17 cellular contexts compared by ENCODE assay signal in the genomic region with DNA sequence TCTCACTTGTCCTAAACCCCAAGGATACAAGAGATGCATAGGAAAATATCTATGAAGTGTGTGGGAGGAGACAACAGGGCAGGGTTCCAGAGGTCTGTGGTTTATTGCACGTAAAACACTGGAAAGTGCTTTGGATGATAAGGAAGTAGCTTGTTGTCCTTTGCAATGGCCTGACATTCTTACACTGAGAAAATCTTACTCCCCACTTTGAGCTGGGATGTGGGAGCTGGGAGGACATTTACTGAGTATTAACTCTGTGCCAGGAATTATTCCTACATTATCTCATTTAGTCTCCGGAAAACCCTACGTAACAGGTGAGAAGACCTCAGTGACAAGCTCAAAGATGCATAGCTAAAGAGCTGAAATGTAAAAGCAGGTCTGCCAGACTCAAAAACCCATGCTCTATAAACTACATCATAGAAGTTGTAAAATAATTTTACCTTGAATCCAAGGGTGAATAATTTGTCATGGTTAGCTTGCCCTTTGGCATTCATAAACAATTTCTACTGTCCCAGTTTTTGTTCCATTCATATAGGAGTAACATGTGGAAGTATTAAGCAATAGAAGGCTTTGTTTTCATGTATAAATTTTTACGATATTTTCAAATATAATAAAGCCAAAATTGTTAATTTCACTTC. TPM values are rescaled to one million over a fixed set of nuclear protein-coding genes. Genes with fewer than 3 reads are reported as not detected.
DNase-seq lines count a peak whose midpoint lies in the region; ATAC-seq, FAIRE-seq and TF ChIP-seq lines count a peak whose summit lies in the region.
"Had no signal": no experiment of that assay in that cellular context is flagged by ENCODE, and none has a peak within 500 bp of the region (broad histone marks: within the 10 kb centered on the region; RNA-seq: fewer than 3 reads in every experiment).

No MANE protein-coding gene starts in this region.

- no peak overlapping the region for H4K91ac ChIP-seq in trophoblast cell (ENCODE audit: low read depth, low read length)

- no peaks in the 10 kb centered on the region for H3K27me3 ChIP-seq in GM23248 (replicated peaks; ENCODE audit: insufficient read depth)
- no peaks in the 10 kb centered on the region for H3K27me3 ChIP-seq in K562 (ENCODE audit: control insufficient read depth in 2 of 2, insufficient read depth in 2 of 2, low read length in 2 of 2)
- H3K27me3 ChIP-seq in trophoblast cell (ENCODE audit: insufficient read depth, low read length): no peaks in the 10 kb centered on the region
- H3K27me3 ChIP-seq in right cardiac atrium (ENCODE audit: control insufficient read depth, insufficient read depth): no peaks in the 10 kb centered on the region
- H3K27me3 ChIP-seq: BE2C, pancreas had no signal

- DNase-seq in GM23248 (peak; percentile 48), NCI-H226 (peak; percentile 95), K562 (ENCODE audit: extremely low read depth in 1 of 4, low spot score in 3 of 4) (peak in 1 of 4 experiments; percentile 7), non-pigmented ciliary epithelial cell (ENCODE audit: low read depth) (peak; percentile 56), trophoblast cell (no peak), right cardiac atrium (no peak)
- DNase-seq: activated CD4-positive, alpha-beta T cell treated with anti-CD3 and anti-CD28 coated beads, Interleukin-2, amount 50 U/mL, for 4 hours; activated T-cell treated with anti-CD3 and anti-CD28 coated beads, Interleukin-2, amount 50 U/mL, for 1 hour; BE2C; caudate nucleus; effector CD8-positive, alpha-beta T cell; left ventricle myocardium inferior; NCI-H146; pancreas had no signal

- no peak overlapping the region for H3K14ac ChIP-seq in trophoblast cell (ENCODE audit: low read length)

- no peak overlapping the region for H2AK5ac ChIP-seq in trophoblast cell (ENCODE audit: low read length)

- no peak for TF ChIP-seq RAD21 in K562 (CRISPR knock-in tag; conservative IDR thresholded peaks at IDR 0.05 in 1 of 2, IDR thresholded peaks at IDR 0.05 in 1 of 2)

- H4K12ac ChIP-seq in trophoblast cell (ENCODE audit: low read depth, low read length): no peak overlapping the region

- H4K20me1 ChIP-seq in GM23248 (ENCODE audit: insufficient read depth): no peaks in the 10 kb centered on the region
- no peaks in the 10 kb centered on the region for H4K20me1 ChIP-seq in K562 (replicated peaks; ENCODE audit: control insufficient read depth, insufficient read depth, low read length)

- H3K79me1 ChIP-seq in trophoblast cell (ENCODE audit: low read length): no peaks in the 10 kb centered on the region

- ATAC-seq in K562 (no peak), right cardiac atrium (no peak), HG02610 (IDR thresholded peaks at IDR 0.05; ENCODE audit: unreplicated experiment) (no peak)
- ATAC-seq: pancreas had no signal

- no peaks in the 10 kb centered on the region for H3K79me2 ChIP-seq in GM23248 (ENCODE audit: insufficient read depth)
- H3K79me2 ChIP-seq in K562 (ENCODE audit: control insufficient read depth, insufficient read depth, low read length): no peaks in the 10 kb centered on the region
- H3K79me2 ChIP-seq in trophoblast cell (ENCODE audit: control insufficient read depth, insufficient read depth, low read length, poor library complexity): no peaks in the 10 kb centered on the region

- no peak overlapping the region for H4K8ac ChIP-seq in trophoblast cell (ENCODE audit: low read depth, low read length)

- H3K4me3 ChIP-seq in GM23248 (no peak overlapping the region), K562 (no peak overlapping the region), trophoblast cell (ENCODE audit: low read depth, low read length) (no peak overlapping the region), right cardiac atrium (ENCODE audit: low read length) (no peak overlapping the region)
- H3K4me3 ChIP-seq: left ventricle myocardium inferior, pancreas, skin epidermis had no signal

- no peak overlapping the region for H3K27ac ChIP-seq in GM23248
- no peak overlapping the region for H3K27ac ChIP-seq in K562 (ENCODE audit: extremely low read depth, low read depth, low read length)
- no peak overlapping the region for H3K27ac ChIP-seq in trophoblast cell (ENCODE audit: low read depth, low read length)
- no peak overlapping the region for H3K27ac ChIP-seq in right cardiac atrium (ENCODE audit: low read length)
- H3K27ac ChIP-seq: KMS-11, left ventricle myocardium inferior, pancreas, skin epidermis had no signal

- no peak for FAIRE-seq in K562 (lab: Jason Lieb, UNC)
- FAIRE-seq: pancreas had no signal

- no TSS peak for BruUV-seq in K562 (replicated peaks; lab: Mats Ljungman, UMichigan)

- H3K36me3 ChIP-seq in GM23248 (ENCODE audit: low read depth): no peaks in the 10 kb centered on the region
- H3K36me3 ChIP-seq in K562 (ENCODE audit: control insufficient read depth, insufficient read depth, low read length): no peaks in the 10 kb centered on the region
- H3K36me3 ChIP-seq in trophoblast cell (ENCODE audit: control insufficient read depth in 1 of 2, insufficient read depth in 2 of 2, low read length in 2 of 2): no peaks in the 10 kb centered on the region
- H3K36me3 ChIP-seq: BE2C, left ventricle myocardium inferior, pancreas had no signal

- TF ChIP-seq EP300 in K562 (IDR thresholded peaks at IDR 0.05; ENCODE audit: low read length): no peak

- no peaks in the 10 kb centered on the region for H3K9me1 ChIP-seq in K562 (ENCODE audit: control insufficient read depth, insufficient read depth, low read length)

- POLR2A ChIA-PET in K562 (lab: Yijun Ruan, JAX): no interaction called here

- H3F3A ChIP-seq in GM23248 (ENCODE audit: insufficient read depth): no peaks in the 10 kb centered on the region

- intact Hi-C loops in K562 (cut with micrococcal nuclease) (no loop called here), right cardiac atrium (cut with DNase I) (no loop called here)

- no peak overlapping the region for H2BK120ac ChIP-seq in trophoblast cell (ENCODE audit: insufficient read depth, low read length, poor library complexity)

- H3K18ac ChIP-seq in trophoblast cell (ENCODE audit: low read length): no peak overlapping the region

- CTCF ChIA-PET in K562 (lab: Yijun Ruan, JAX; ENCODE audit: low intra/inter-chr PET ratio): no interaction called here

- H2AFZ ChIP-seq in GM23248: no peak overlapping the region
- H2AFZ ChIP-seq in K562 (ENCODE audit: low read depth, low read length): no peak overlapping the region
- no peak overlapping the region for H2AFZ ChIP-seq in trophoblast cell (ENCODE audit: insufficient read depth, low read length, poor library complexity)

- H3K4me2 ChIP-seq in GM23248 (ENCODE audit: unreplicated experiment) (no peak overlapping the region), K562 (ENCODE audit: insufficient read depth, low read length) (no peak overlapping the region), trophoblast cell (ENCODE audit: low read length) (no peak overlapping the region)
- H3K4me2 ChIP-seq: KMS-11 had no signal

- TF ChIP-seq CTCF in K562 (IDR thresholded peaks at IDR 0.05 in 2 of 3, conservative IDR thresholded peaks at IDR 0.05 in 1 of 3; ENCODE audit: insufficient read depth in 2 of 3, low read depth in 1 of 3, low read length in 3 of 3): no peak

- no peak for TF ChIP-seq POLR2A in K562 (conservative IDR thresholded peaks at IDR 0.05)

- in situ Hi-C loops in GM23248 (cut with MboI): no loop called here
- in situ Hi-C loops in K562 (cut with MboI): no loop called here

- peaks cover 7% of the 10 kb centered on the region; the same call in 1 of the 2 replicates for H3K4me1 ChIP-seq in GM23248 (ENCODE audit: insufficient read depth)
- H3K4me1 ChIP-seq in K562 (replicated peaks in 1 of 2; ENCODE audit: control insufficient read depth in 2 of 2, insufficient read depth in 2 of 2, low read length in 2 of 2): no peaks in the 10 kb centered on the region
- H3K4me1 ChIP-seq in trophoblast cell (ENCODE audit: control insufficient read depth in 1 of 2, insufficient read depth in 2 of 2, low read length in 2 of 2): no peaks in the 10 kb centered on the region
- H3K4me1 ChIP-seq in right cardiac atrium (ENCODE audit: control insufficient read depth, insufficient read depth, low read length): no peaks in the 10 kb centered on the region
- H3K4me1 ChIP-seq: BE2C, left ventricle myocardium inferior had no signal

- no peak overlapping the region for H3K4ac ChIP-seq in trophoblast cell (ENCODE audit: low read depth, low read length)

- H3K9me3 ChIP-seq in GM23248 (ENCODE audit: low read depth) (no peaks in the 10 kb centered on the region), K562 (replicated peaks; ENCODE audit: control insufficient read depth, insufficient read depth, low read depth, low read length) (no peaks in the 10 kb centered on the region), trophoblast cell (ENCODE audit: insufficient read depth, low read depth, low read length) (no peaks in the 10 kb centered on the region), right cardiac atrium (ENCODE audit: control insufficient read depth, low read length) (no peaks in the 10 kb centered on the region)
- H3K9me3 ChIP-seq: BE2C, left ventricle myocardium inferior, pancreas had no signal

- no peak overlapping the region for H3K23ac ChIP-seq in trophoblast cell (ENCODE audit: low read length)

- H2BK5ac ChIP-seq in trophoblast cell (ENCODE audit: low read depth, low read length, poor library complexity): no peak overlapping the region

- WGBS in GM23248 (ENCODE audit: low coverage in 1 of 2, low lambda C conversion rate in 2 of 2, missing lambda C conversion rate in 2 of 2), 2 experiments: 64 to 71% methylated on average over 4 of the region's 4 CpGs
- WGBS in K562 (ENCODE audit: insufficient coverage, low coverage, missing lambda C conversion rate): 1% methylated on average over 4 of the region's 4 CpGs
- WGBS in trophoblast cell (ENCODE audit: extremely low coverage, insufficient coverage, insufficient read length): no CpG with 5 or more reads among the region's 4 CpGs
- 65% methylated on average over 4 of the region's 4 CpGs for WGBS in right cardiac atrium

- H3K9me2 ChIP-seq in GM23248 (ENCODE audit: insufficient read depth): no peaks in the 10 kb centered on the region

- H2BK12ac ChIP-seq in trophoblast cell (ENCODE audit: low read length): no peak overlapping the region

- no peak overlapping the region for H3K9ac ChIP-seq in GM23248
- no peak overlapping the region for H3K9ac ChIP-seq in K562 (ENCODE audit: insufficient read depth in 1 of 2, low read depth in 2 of 2, low read length in 2 of 2)
- H3K9ac ChIP-seq in trophoblast cell (ENCODE audit: low read length): no peak overlapping the region
- H3K9ac ChIP-seq: KMS-11 had no signal

RNA-seq across cellular contexts. Expression of gene GALNT3, which starts 9.2 kb away (rescaled TPM):
- 1.1 TPM in 1 of 2 replicates, not detected in the other for total RNA-seq in GM23248 (2014; rRNA removed; shearing (Covaris generic))
- polyA plus RNA-seq in GM23248 (2016; fragmentation: Nextera tagmentation; extraction: Ambion mirVana) (0.30 and 0.40 TPM in 2 replicates), K562 (2011; rRNA removed) (0.11 TPM in 1 of 2 replicates, not detected in the other), K562 (2014; fragmentation: Illumina TruSeq; extraction: Trizol) (0.06 TPM in 1 of 2 replicates, not detected in the other), K562 (2014; fragmentation: Nextera tagmentation; extraction: Ambion mirVana) (under 1 TPM in 1 of 2 experiments, not detected in 1; 0.03 TPM), K562 (2014; rRNA removed) (0.05 TPM in 1 of 2 replicates, not detected in the other), right cardiac atrium (0.27 TPM)
- total RNA-seq in K562 (2011; cell fraction: chromatin; rRNA removed; ENCODE audit: low replicate concordance): not detected in 2 replicates
- total RNA-seq in K562 (2011; cell fraction: nucleolus; rRNA removed): not detected in 2 replicates
- total RNA-seq in K562 (2011; cell fraction: nucleoplasm; rRNA removed): not detected in 2 replicates
- total RNA-seq in K562 (2014; rRNA removed) (not detected in 2 replicates), K562 (2014; rRNA removed; fragmentation: Illumina TruSeq; extraction: Trizol) (not detected in 2 replicates), K562 (2015; rRNA removed; fragmentation: Illumina TruSeq; extraction: Trizol) (not detected in 2 replicates), K562 (2021) (0.13 and 0.29 TPM in 2 replicates), right cardiac atrium (under 1 TPM; 0.24 to 0.59 (median 0.42) TPM)
- not detected in 2 replicates for polyA plus RNA-seq in K562 (2011; cell fraction: cytosol; rRNA removed)
- polyA plus RNA-seq in K562 (2011; cell fraction: nucleus; rRNA removed): 0.07 TPM in 1 of 2 replicates, not detected in the other
- polyA plus RNA-seq in K562 (2012): 0.08 TPM in 1 of 2 replicates, not detected in the other
- not detected in 2 replicates for polyA minus RNA-seq in K562 (2011; rRNA and poly(A)+ RNA removed)
- not detected in 2 replicates for polyA minus RNA-seq in K562 (2011; cell fraction: cytosol; rRNA and poly(A)+ RNA removed)
- not detected in 2 replicates for polyA minus RNA-seq in K562 (2011; cell fraction: nucleus; rRNA and poly(A)+ RNA removed)
- 8.9 and 9.9 TPM in 2 replicates for polyA plus RNA-seq in trophoblast cell (2013)

Comparison
In these comparisons a context has a peak if more than half of its experiments do, and no peak if none do; other contexts are left out.
1. DNase-seq: peak in GM23248 (single experiment), NCI-H226 (single experiment) and non-pigmented ciliary epithelial cell (single experiment); none in trophoblast cell (0 of 2) and right cardiac atrium (0 of 3).